In the genomic region with DNA sequence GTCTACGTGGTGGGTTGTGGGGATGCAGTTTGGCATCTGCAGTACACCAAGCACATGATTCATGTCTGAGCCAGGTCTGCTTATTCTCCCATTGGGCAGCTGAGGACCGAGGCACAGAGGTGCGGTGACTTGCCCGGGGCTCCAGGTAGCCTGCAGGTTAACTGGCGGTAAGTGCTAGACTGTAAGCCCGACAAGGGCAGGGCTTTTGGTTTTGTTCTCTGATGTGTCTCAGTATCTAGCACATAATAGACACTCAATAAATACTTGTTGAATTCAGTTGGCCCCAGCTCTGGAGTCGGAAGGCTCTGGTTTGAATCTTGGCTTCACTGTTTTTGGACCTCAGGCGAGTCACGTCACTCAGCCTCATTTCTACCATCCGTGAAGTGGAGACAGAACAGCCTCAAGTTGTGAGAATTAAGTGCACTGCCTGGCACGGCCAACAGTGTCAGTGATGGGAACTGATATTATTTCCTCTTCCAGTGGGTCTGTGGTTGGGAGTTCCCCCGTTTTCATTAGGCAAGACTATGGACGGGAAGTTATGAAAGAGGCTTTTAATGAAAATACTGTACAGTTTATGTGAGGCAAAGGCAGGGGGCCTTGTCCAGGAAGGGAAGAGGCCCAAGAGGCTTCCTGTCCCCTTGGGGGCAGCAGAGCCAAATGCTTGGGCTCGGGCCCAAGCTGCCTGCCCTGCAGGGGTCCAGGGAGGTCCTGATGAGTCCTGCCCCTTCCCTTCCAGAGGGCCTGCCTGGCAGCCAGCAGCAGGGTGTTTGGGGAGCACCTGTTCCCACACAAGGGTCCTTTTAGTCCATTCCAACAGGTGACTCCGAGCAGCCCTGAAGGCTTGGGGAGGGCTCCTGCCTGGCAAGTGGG, we compare ENCODE assay signal across 12 cellular contexts. TPM values are rescaled to one million over a fixed set of nuclear protein-coding genes. Genes with fewer than 3 reads are reported as not detected.
DNase-seq lines count a peak whose midpoint lies in the region; ATAC-seq and TF ChIP-seq lines count a peak whose summit lies in the region.
"Had no signal": no experiment of that assay in that cellular context is flagged by ENCODE, and none has a peak within 500 bp of the region (broad histone marks: within the 10 kb centered on the region; RNA-seq: fewer than 3 reads in every experiment).

No MANE protein-coding gene starts in this region.

- peaks cover 55% of the 10 kb centered on the region for H3K4me1 Mint-ChIP-seq in stimulated activated naive CD8-positive, alpha-beta T cell treated with anti-CD3 and anti-CD28 coated beads, Interleukin-15, Interleukin-2, amounts not matched to agents 100 ng/mL and 50 ng/mL, for 24 hours (ENCODE audit: low read depth)
- peaks cover 73% of the 10 kb centered on the region for H3K4me1 Mint-ChIP-seq in stimulated activated naive CD8-positive, alpha-beta T cell treated with anti-CD3 and anti-CD28 coated beads, Interleukin-15, amount 100 ng/mL, for 72 hours
- peaks cover 51% of the 10 kb centered on the region for H3K4me1 Mint-ChIP-seq in T-helper 17 cell

- H3K27ac Mint-ChIP-seq in stimulated activated naive CD8-positive, alpha-beta T cell treated with anti-CD3 and anti-CD28 coated beads, Interleukin-15, Interleukin-2, amounts not matched to agents 100 ng/mL and 50 ng/mL, for 24 hours, result peak overlapping the region; percentile 63
- peak overlapping the region in 1 of 2 donors; percentile 12 for H3K27ac Mint-ChIP-seq in stimulated activated naive CD8-positive, alpha-beta T cell treated with anti-CD3 and anti-CD28 coated beads, Interleukin-15, amount 100 ng/mL, for 72 hours
- peak overlapping the region; percentile 56 for H3K27ac Mint-ChIP-seq in T-helper 17 cell

- peaks cover 27% of the 10 kb centered on the region for H3K36me3 ChIP-seq in upper lobe of right lung

- H3K4me1 ChIP-seq in upper lobe of right lung, result peaks cover 54% of the 10 kb centered on the region

- peaks cover 39% of the 10 kb centered on the region for H3K36me3 Mint-ChIP-seq in stimulated activated naive CD8-positive, alpha-beta T cell treated with anti-CD3 and anti-CD28 coated beads, Interleukin-15, Interleukin-2, amounts not matched to agents 100 ng/mL and 50 ng/mL, for 24 hours (ENCODE audit: low read depth)
- no peaks in the 10 kb centered on the region for H3K36me3 Mint-ChIP-seq in T-helper 17 cell (ENCODE audit: low read depth)

- H3K27me3 Mint-ChIP-seq in stimulated activated naive CD8-positive, alpha-beta T cell treated with anti-CD3 and anti-CD28 coated beads, Interleukin-15, Interleukin-2, amounts not matched to agents 100 ng/mL and 50 ng/mL, for 24 hours, result no peaks in the 10 kb centered on the region
- H3K27me3 Mint-ChIP-seq in stimulated activated naive CD8-positive, alpha-beta T cell treated with anti-CD3 and anti-CD28 coated beads, Interleukin-15, amount 100 ng/mL, for 72 hours, result no peaks in the 10 kb centered on the region
- H3K27me3 Mint-ChIP-seq in T-helper 17 cell, result no peaks in the 10 kb centered on the region

- TF ChIP-seq CTCF in fibroblast of pulmonary artery (IDR thresholded peaks at IDR 0.05; ENCODE audit: low read length, missing control alignments), result no peak
- TF ChIP-seq CTCF in upper lobe of right lung (IDR thresholded peaks at IDR 0.05), result no peak
- no peak for TF ChIP-seq CTCF in GM13977 (IDR thresholded peaks at IDR 0.05; ENCODE audit: extremely low read depth, insufficient read depth, missing control alignments)

- H3K9me3 Mint-ChIP-seq in stimulated activated naive CD8-positive, alpha-beta T cell treated with anti-CD3 and anti-CD28 coated beads, Interleukin-15, Interleukin-2, amounts not matched to agents 100 ng/mL and 50 ng/mL, for 24 hours, result no peaks in the 10 kb centered on the region
- H3K9me3 Mint-ChIP-seq in stimulated activated naive CD8-positive, alpha-beta T cell treated with anti-CD3 and anti-CD28 coated beads, Interleukin-15, amount 100 ng/mL, for 72 hours, result no peaks in the 10 kb centered on the region

- peak overlapping the region; percentile 30 for H3K4me3 Mint-ChIP-seq in stimulated activated naive CD8-positive, alpha-beta T cell treated with anti-CD3 and anti-CD28 coated beads, Interleukin-15, Interleukin-2, amounts not matched to agents 100 ng/mL and 50 ng/mL, for 24 hours
- H3K4me3 Mint-ChIP-seq in stimulated activated naive CD8-positive, alpha-beta T cell treated with anti-CD3 and anti-CD28 coated beads, Interleukin-15, amount 100 ng/mL, for 72 hours, result peak overlapping the region in 1 of 2 donors; percentile 17
- H3K4me3 Mint-ChIP-seq in T-helper 17 cell, result no peak overlapping the region

- ATAC-seq in stimulated activated naive CD8-positive, alpha-beta T cell treated with anti-CD3 and anti-CD28 coated beads, Interleukin-15, amount 100 ng/mL, for 72 hours, result no peak
- ATAC-seq in T-helper 17 cell (no peak), upper lobe of right lung (peak; percentile 30), GM21447 (IDR thresholded peaks at IDR 0.05; ENCODE audit: unreplicated experiment) (no peak)

- in situ Hi-C loops in GM13977 (cut with MboI; ENCODE audit: low pct_unique_long_range_greater_than_20kb, low sequenced_read_pairs, unreplicated experiment), result no loop called here

- intact Hi-C loops in upper lobe of right lung (cut with DNase I), result no loop called here

- no peak for DNase-seq in stimulated activated naive CD8-positive, alpha-beta T cell treated with anti-CD3 and anti-CD28 coated beads, Interleukin-15, amount 100 ng/mL, for 72 hours
- DNase-seq in T-helper 17 cell (no peak), fibroblast of pulmonary artery (ENCODE audit: low read depth) (peak; percentile 68), upper lobe of right lung (no peak), DMS79 treated with DMSO at 0.1 percent for 48 hours (lab: John Stamatoyannopoulos, UW) (no peak), GM13977 (ENCODE audit: low spot score) (no peak)
- DNase-seq: DMS153; islet precursor cell; stimulated activated CD4-positive, alpha-beta T cell treated with anti-CD3 and anti-CD28 coated beads, Interleukin-1b, Interleukin-23, amount 100 ng/mL, for 48 hours had no signal

- no peaks in the 10 kb centered on the region for H3K27me3 ChIP-seq in upper lobe of right lung
- H3K27me3 ChIP-seq: SJSA1 had no signal

- H3K9me3 ChIP-seq in T-helper 17 cell (ENCODE audit: control insufficient read depth, low read length, poor library complexity, severe bottlenecking) (no peaks in the 10 kb centered on the region), upper lobe of right lung (no peaks in the 10 kb centered on the region)
- H3K9me3 ChIP-seq: SJSA1 had no signal

- H3K27ac ChIP-seq in upper lobe of right lung, result peak overlapping the region; percentile 60
- H3K27ac ChIP-seq: SJSA1 had no signal

- H3K4me3 ChIP-seq in fibroblast of pulmonary artery (replicated peaks; ENCODE audit: low read depth, low read length), result no peak overlapping the region
- H3K4me3 ChIP-seq in upper lobe of right lung, result no peak overlapping the region
- H3K4me3 ChIP-seq: SJSA1 had no signal

RNA-seq across cellular contexts. Expression of a gene that starts 3.3 kb away (rescaled TPM):
- total RNA-seq in T-helper 17 cell (10 to 100 TPM; 44.9 to 55.8 TPM), upper lobe of right lung (87.0 TPM)

RNA-seq across cellular contexts. Expression of a gene that starts 3.4 kb away (rescaled TPM):
- 10 to 100 TPM in 1 of 2 donors, 1 to 10 TPM in 1; 8.8 to 17.6 TPM for total RNA-seq in T-helper 17 cell
- 36.3 TPM for total RNA-seq in upper lobe of right lung

RNA-seq across cellular contexts. Expression of a gene that starts 4.8 kb away (rescaled TPM):
- 10 to 100 TPM in 1 of 2 donors, 1 to 10 TPM in 1; 8.7 to 11.8 TPM for total RNA-seq in T-helper 17 cell
- 10.1 TPM for total RNA-seq in upper lobe of right lung

RNA-seq across cellular contexts. Expression of a gene that starts 44.6 kb away (rescaled TPM):
- total RNA-seq in T-helper 17 cell (10 to 100 TPM; 75.5 to 89.8 TPM), upper lobe of right lung (117 TPM)

RNA-seq across cellular contexts. Expression of a gene that starts 50.8 kb away (rescaled TPM):
- total RNA-seq in T-helper 17 cell (100 to 1,000 TPM in 1 of 2 donors, 10 to 100 TPM in 1; 76.7 to 110 TPM), upper lobe of right lung (17.5 TPM)
